Comparison of ENCODE assay signal across 12 cellular contexts in the genomic region with DNA sequence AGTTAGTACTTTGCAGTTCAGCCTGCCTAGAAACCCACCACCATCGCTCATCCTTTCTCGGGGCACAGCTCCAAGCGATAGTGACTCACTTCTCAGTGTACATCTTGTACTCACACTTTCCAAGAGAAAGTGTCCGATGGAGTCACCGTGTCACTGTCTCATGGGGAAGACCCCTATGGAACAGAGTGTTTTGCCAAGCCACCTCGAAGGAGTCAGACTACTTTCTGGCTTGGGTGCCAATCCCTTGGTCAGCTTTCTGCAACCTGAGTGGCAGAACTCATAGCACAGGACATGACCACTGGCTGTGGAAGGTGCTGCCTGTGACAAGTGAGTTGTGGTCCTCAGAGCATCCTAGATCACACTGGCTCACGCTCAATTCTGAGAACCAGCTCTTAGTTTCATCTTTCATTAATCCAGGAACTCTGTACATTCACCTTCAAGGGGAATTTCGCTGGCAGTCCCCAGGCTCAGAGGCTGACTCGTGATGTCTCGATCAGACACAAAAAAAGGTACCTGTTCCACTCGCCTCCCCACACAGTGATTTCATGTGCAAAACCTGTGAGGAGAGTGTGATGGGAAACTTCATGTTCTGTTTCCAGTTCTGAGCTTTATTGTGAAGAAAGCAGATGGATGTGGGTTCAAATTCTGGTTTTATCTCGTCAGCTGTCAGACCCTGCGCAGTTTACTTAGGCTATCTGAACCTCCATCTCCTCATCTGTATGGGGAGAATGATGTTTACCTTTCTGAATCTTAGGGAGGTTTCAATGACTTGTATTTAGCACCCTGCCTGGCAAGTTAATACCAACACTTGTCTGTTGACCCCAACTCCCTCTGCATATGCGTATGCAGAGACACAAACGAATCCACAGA.
DNase-seq lines count a peak whose midpoint lies in the region; ATAC-seq lines count a peak whose summit lies in the region.
"Had no signal": no experiment of that assay in that cellular context is flagged by ENCODE, and none has a peak within 500 bp of the region (broad histone marks: within the 10 kb centered on the region; RNA-seq: fewer than 3 reads in every experiment).

No MANE protein-coding gene starts in this region.

- H3K56ac ChIP-seq in mesendoderm (ENCODE audit: low read length) = no peak overlapping the region

- H3K4ac ChIP-seq in mesendoderm (ENCODE audit: low read depth, low read length) = no peak overlapping the region

- no peaks in the 10 kb centered on the region for H3K27me3 ChIP-seq in mesendoderm (ENCODE audit: insufficient read depth, low read length, poor library complexity)

- H2AK5ac ChIP-seq in mesendoderm (ENCODE audit: low read length) = peak overlapping the region; percentile 65

- H3K18ac ChIP-seq in mesendoderm (ENCODE audit: low read length) = no peak overlapping the region

- H2BK120ac ChIP-seq in mesendoderm (ENCODE audit: low read depth, low read length) = no peak overlapping the region

- no peak overlapping the region for H3K4me3 ChIP-seq in mesendoderm (ENCODE audit: low read length)

- peak; percentile 74 for ATAC-seq in stimulated activated naive CD8-positive, alpha-beta T cell treated with anti-CD3 and anti-CD28 coated beads, Interleukin-15, Interleukin-2, amounts not matched to agents 100 U/mL and 50 U/mL, for 24 hours

- no peaks in the 10 kb centered on the region for H3K36me3 ChIP-seq in mesendoderm (ENCODE audit: control insufficient read depth, insufficient read depth, low read length)

- H3K23ac ChIP-seq in mesendoderm (ENCODE audit: low read length) = no peak overlapping the region

- H3K79me2 ChIP-seq in mesendoderm (ENCODE audit: control insufficient read depth, insufficient read depth, low read length) = no peaks in the 10 kb centered on the region

- H2BK15ac ChIP-seq in mesendoderm (replicated peaks; ENCODE audit: low read depth) = no peak overlapping the region

- H3K79me1 ChIP-seq in mesendoderm (ENCODE audit: low read length) = no peaks in the 10 kb centered on the region

- H3K9ac ChIP-seq in mesendoderm (ENCODE audit: low read length) = no peak overlapping the region

- WGBS in mesendoderm (ENCODE audit: extremely low coverage, insufficient coverage, low lambda C conversion rate) = no CpG with 5 or more reads among the region's 15 CpGs

- H3K4me2 ChIP-seq in mesendoderm (ENCODE audit: low read length) = no peak overlapping the region

- H4K5ac ChIP-seq in mesendoderm (ENCODE audit: low read length) = no peak overlapping the region

- H2BK5ac ChIP-seq in mesendoderm (ENCODE audit: low read length) = no peak overlapping the region

- no peak overlapping the region for H4K8ac ChIP-seq in mesendoderm (ENCODE audit: low read depth, low read length)

- peaks cover 17% of the 10 kb centered on the region for H3K4me1 ChIP-seq in mesendoderm (ENCODE audit: control insufficient read depth, low read depth, low read length)

- DNase-seq in activated CD4-positive, alpha-beta T cell treated with anti-CD3 and anti-CD28 coated beads for 1 hour = peak; percentile 18
- DNase-seq in activated CD4-positive, alpha-beta T cell treated with anti-CD3 and anti-CD28 coated beads, Interleukin-2, amount 50 U/mL, for 1 hour = no peak
- DNase-seq in activated T-cell treated with anti-CD3 and anti-CD28 coated beads for 24 hours (ENCODE audit: low read depth) = peak; percentile 69
- DNase-seq in mesendoderm = peak; percentile 15
- peak; percentile 71 for DNase-seq in stimulated activated naive CD8-positive, alpha-beta T cell treated with anti-CD3 and anti-CD28 coated beads, Interleukin-15, Interleukin-2, amounts not matched to agents 100 U/mL and 50 U/mL, for 24 hours
- DNase-seq in LoVo (ENCODE audit: low spot score) = no peak
- DNase-seq in NOMO-1 (lab: John Stamatoyannopoulos, UW; ENCODE audit: unreplicated experiment in 2 of 2) = no peak
- DNase-seq in medulla oblongata (ENCODE audit: extremely low spot score) = no peak
- DNase-seq: 8988T, EL, MM.1S, small intestine had no signal

- no peak overlapping the region for H3K27ac ChIP-seq in mesendoderm (ENCODE audit: low read depth, low read length)

Comparison
In these comparisons a context has a peak if more than half of its experiments do, and no peak if none do; other contexts are left out.
1. DNase-seq: peak in activated CD4-positive, alpha-beta T cell treated with anti-CD3 and anti-CD28 coated beads for 1 hour (single experiment), activated T-cell treated with anti-CD3 and anti-CD28 coated beads for 24 hours (single experiment), mesendoderm (single experiment) and stimulated activated naive CD8-positive, alpha-beta T cell treated with anti-CD3 and anti-CD28 coated beads, Interleukin-15, Interleukin-2, amounts not matched to agents 100 U/mL and 50 U/mL, for 24 hours (single experiment); none in activated CD4-positive, alpha-beta T cell treated with anti-CD3 and anti-CD28 coated beads, Interleukin-2, amount 50 U/mL, for 1 hour (single experiment), LoVo (single experiment), NOMO-1 (0 of 2) and medulla oblongata (single experiment).